ENCODE assay signal across 20 cellular contexts in genomic region chr12:124576061-124576650, GRCh38. TPM values are rescaled to one million over a fixed set of nuclear protein-coding genes. Genes with fewer than 3 reads are reported as not detected.
DNase-seq lines count a peak whose midpoint lies in the region; ATAC-seq, FAIRE-seq and TF ChIP-seq lines count a peak whose summit lies in the region.
"Had no signal": no experiment of that assay in that cellular context is flagged by ENCODE, and none has a peak within 500 bp of the region (broad histone marks: within the 10 kb centered on the region; RNA-seq: fewer than 3 reads in every experiment).

No MANE protein-coding gene starts in this region.

- no peaks in the 10 kb centered on the region for H3K4me1 ChIP-seq in right cardiac atrium (ENCODE audit: control insufficient read depth, insufficient read depth, low read length)
- peaks cover 0 to 9% (median 3%) of the 10 kb centered on the region in 4 experiments; a peak in 6 of 7 replicates for H3K4me1 ChIP-seq in H1 (replicated peaks in 1 of 4; ENCODE audit: control insufficient read depth in 3 of 4, insufficient read depth in 4 of 4, low read length in 3 of 4)
- H3K4me1 ChIP-seq: Caco-2 had no signal

- peak overlapping the region; percentile 21; the same call in 1 of the 2 replicates for H2BK20ac ChIP-seq in H1 (ENCODE audit: low read length)

- peaks cover 13% of the 10 kb centered on the region for H3K27me3 Mint-ChIP-seq in nephron progenitor cell (ENCODE audit: low read depth, poor library complexity)

- ATAC-seq in Right ventricle myocardium inferior (no peak), right cardiac atrium (no peak), HG03520 (IDR thresholded peaks at IDR 0.05; ENCODE audit: unreplicated experiment) (no peak), HG02588 (IDR thresholded peaks at IDR 0.05; ENCODE audit: unreplicated experiment) (no peak)
- ATAC-seq: GM23338, HepG2 had no signal

- H3K9me3 ChIP-seq in right cardiac atrium (ENCODE audit: control insufficient read depth, low read length): no peaks in the 10 kb centered on the region
- peaks cover 5% of the 10 kb centered on the region in 2 experiments; a peak in 2 of 4 replicates for H3K9me3 ChIP-seq in H1 (ENCODE audit: insufficient read depth in 2 of 2, low read depth in 1 of 2, low read length in 1 of 2)

- no peaks in the 10 kb centered on the region for H3K36me3 Mint-ChIP-seq in nephron progenitor cell (ENCODE audit: low read depth)

- H3K4me2 ChIP-seq in H1 (ENCODE audit: insufficient read depth in 1 of 2, low read depth in 2 of 2, low read length in 2 of 2): no peak overlapping the region
- H3K4me2 ChIP-seq: BLaER1, GM23338 had no signal

- H3K27ac ChIP-seq in right cardiac atrium (ENCODE audit: low read length): no peak overlapping the region
- H3K27ac ChIP-seq in H1 (ENCODE audit: low read depth, low read length): no peak overlapping the region
- H3K27ac ChIP-seq: 22Rv1, BLaER1 had no signal

- no peak overlapping the region; the same call in 1 of the 2 replicates for H3K18ac ChIP-seq in H1 (ENCODE audit: extremely low read depth, low read length)

- H3K23me2 ChIP-seq in H1 (ENCODE audit: low read depth, low read length): no peaks in the 10 kb centered on the region; the same call in 1 of the 2 replicates

- 98% methylated on average over 8 of the region's 8 CpGs for WGBS in right cardiac atrium
- WGBS in H1 (ENCODE audit: extremely low coverage in 1 of 2, insufficient coverage in 1 of 2, insufficient read length in 1 of 2, insufficient replicate concordance in 2 of 2, low coverage in 1 of 2, low lambda C conversion rate in 2 of 2, missing lambda C conversion rate in 1 of 2), 2 experiments: 87% methylated on average over 8 of the region's 8 CpGs; no CpG with 5 or more reads in 1 of the 2 experiments

- H3K14ac ChIP-seq in H1 (ENCODE audit: insufficient read length): no peak overlapping the region

- peaks cover 23% of the 10 kb centered on the region for H3K9me3 Mint-ChIP-seq in nephron progenitor cell

- H3K4me3 Mint-ChIP-seq in nephron progenitor cell: no peak overlapping the region
- H3K4me3 Mint-ChIP-seq: CD8-positive, alpha-beta memory T cell; GM23338; H9 had no signal

- H4K20me1 ChIP-seq in H1 (replicated peaks in 1 of 2; ENCODE audit: control insufficient read depth in 1 of 2, insufficient read depth in 2 of 2, low read length in 2 of 2): no peaks in the 10 kb centered on the region
- H4K20me1 ChIP-seq: BLaER1 had no signal

- no peaks in the 10 kb centered on the region for H3K79me2 ChIP-seq in H1 (ENCODE audit: control insufficient read depth in 1 of 2, insufficient read depth in 2 of 2, low read length in 2 of 2)

- H3K4ac ChIP-seq in H1 (replicated peaks; ENCODE audit: insufficient read length, low read depth, low read length): no peak overlapping the region

- FAIRE-seq in H1 (lab: Jason Lieb, UNC): no peak
- FAIRE-seq: GM12892, HepG2, HTR-8/SVneo had no signal

- no peak overlapping the region for H2BK12ac ChIP-seq in H1 (ENCODE audit: low read depth, low read length)

- POLR2A ChIA-PET in H1 (lab: Charles Lee; ENCODE audit: partially characterized antibody): interaction anchor here (1.9 kb wide), 1 partner anchor 9 kb away, joined by 7 read pairs; the partner anchor contains the start of gene NCOR2

- no peaks in the 10 kb centered on the region for H3K79me1 ChIP-seq in H1 (ENCODE audit: low read depth, low read length)

- H2BK5ac ChIP-seq in H1 (ENCODE audit: low read depth, low read length): no peak overlapping the region

- H3K9ac ChIP-seq in H1 (replicated peaks in 1 of 4; ENCODE audit: extremely low read depth in 1 of 4, low read depth in 3 of 4, low read length in 3 of 4): no peak overlapping the region
- H3K9ac ChIP-seq: BLaER1 had no signal

- no peak overlapping the region for H2AK5ac ChIP-seq in H1 (ENCODE audit: low read depth, low read length)

- no peak overlapping the region for H3K23ac ChIP-seq in H1 (ENCODE audit: insufficient read length)

- no peak overlapping the region for H3K4me3 ChIP-seq in right cardiac atrium (ENCODE audit: low read length)
- H3K4me3 ChIP-seq in H1 (ENCODE audit: extremely low read depth in 1 of 4, insufficient read depth in 2 of 4, low read depth in 3 of 4, low read length in 4 of 4): no peak overlapping the region
- H3K4me3 ChIP-seq: BLaER1, GM23338 had no signal

- no peak for TF ChIP-seq EP300 in H1 (IDR thresholded peaks at IDR 0.05; ENCODE audit: borderline replicate concordance in 1 of 2, low read depth in 2 of 2, low read length in 2 of 2)

- H3K27me3 ChIP-seq in right cardiac atrium (ENCODE audit: control insufficient read depth, insufficient read depth) (no peaks in the 10 kb centered on the region), H1 (replicated peaks in 1 of 4; ENCODE audit: control insufficient read depth in 3 of 4, extremely low read depth in 1 of 4, insufficient read depth in 3 of 4, low read length in 3 of 4) (no peaks in the 10 kb centered on the region)
- H3K27me3 ChIP-seq: BLaER1 had no signal

- H2AFZ ChIP-seq in H1 (ENCODE audit: low read length): no peak overlapping the region
- H2AFZ ChIP-seq: GM23338 had no signal

- peak overlapping the region; percentile 45 for H3K27ac Mint-ChIP-seq in nephron progenitor cell
- H3K27ac Mint-ChIP-seq: GM23338, H9 had no signal

- TF ChIP-seq CTCF in H1 (IDR thresholded peaks at IDR 0.05; ENCODE audit: control extremely low read depth in 1 of 3, insufficient read depth in 1 of 3, low read depth in 1 of 3, low read length in 3 of 3): no peak
- no peak for TF ChIP-seq CTCF in nephron progenitor cell (IDR thresholded peaks at IDR 0.05)

- H4K8ac ChIP-seq in H1 (ENCODE audit: extremely low read depth, insufficient read depth, low read length): no peak overlapping the region

- H4K91ac ChIP-seq in H1 (replicated peaks; ENCODE audit: insufficient read length, low read length): peak overlapping the region; percentile 29

- no peak overlapping the region for H2BK15ac ChIP-seq in H1 (ENCODE audit: low read length)

- H3K4me1 Mint-ChIP-seq in nephron progenitor cell: peaks cover 22% of the 10 kb centered on the region
- H3K4me1 Mint-ChIP-seq: CD8-positive, alpha-beta memory T cell had no signal

- DNase-seq in Right ventricle myocardium inferior (ENCODE audit: missing footprints) (peak; percentile 37), right cardiac atrium (no peak), H1 (ENCODE audit: low read depth in 1 of 2, low spot score in 2 of 2) (no peak), nephron progenitor cell (no peak), SIG-M5 treated with dmso at 0.1 percent for 504 hours (lab: John Stamatoyannopoulos, UW; ENCODE audit: unreplicated experiment) (no peak)
- no peak for DNase-seq in activated CD8-positive, alpha-beta memory T cell treated with anti-CD3 and anti-CD28 coated beads, Interleukin-2, amount 50 U/mL, for 4 hours
- DNase-seq: AML-193; Caco-2; CD8-positive, alpha-beta memory T cell; DND-41; GDM1; H9 had no signal

- TF ChIP-seq RAD21 in H1 (IDR thresholded peaks at IDR 0.05 in 1 of 2, conservative IDR thresholded peaks at IDR 0.05 in 1 of 2; ENCODE audit: low read depth in 2 of 2, low read length in 2 of 2): no peak

- intact Hi-C loops in Right ventricle myocardium inferior (cut with DNase I) (no loop called here), right cardiac atrium (cut with DNase I) (loop anchor here in 1 of 4 donors (10.0 kb wide), 2 partner anchors 89 to 159 kb away; no protein-coding TSS in a partner anchor)

- H4K5ac ChIP-seq in H1 (ENCODE audit: insufficient read length, low read depth, low read length): no peak overlapping the region

- no peak overlapping the region for H2BK120ac ChIP-seq in H1 (replicated peaks; ENCODE audit: low read depth, low read length)

- no peak overlapping the region for H3K56ac ChIP-seq in H1 (replicated peaks; ENCODE audit: insufficient read length, low read depth, low read length)

- H3K36me3 ChIP-seq in H1 (ENCODE audit: control insufficient read depth in 2 of 4, insufficient read depth in 4 of 4, low read length in 3 of 4): no peaks in the 10 kb centered on the region
- H3K36me3 ChIP-seq: BLaER1 had no signal

- TF ChIP-seq POLR2A in H1 (IDR thresholded peaks at IDR 0.05; ENCODE audit: control extremely low read depth in 1 of 2, low read depth in 2 of 2, low read length in 2 of 2): no peak

- CTCF ChIA-PET in H1 (lab: Charles Lee; ENCODE audit: partially characterized antibody): no interaction called here

TF ChIP-seq in H1, 55 proteins besides CTCF, POLR2A, EP300 and RAD21:
- TF ChIP-seq KDM1A (IDR thresholded peaks at IDR 0.05; ENCODE audit: borderline replicate concordance, low read length): no peak
- no peak for TF ChIP-seq BRCA1 (IDR thresholded peaks at IDR 0.05; ENCODE audit: low read depth, low read length)
- TF ChIP-seq FOSL1 (IDR thresholded peaks at IDR 0.05; ENCODE audit: insufficient read depth, low read depth, low read length): no peak
- no peak for TF ChIP-seq CHD1 (IDR thresholded peaks at IDR 0.05; ENCODE audit: low read depth, low read length)
- TF ChIP-seq ZNF274 (IDR thresholded peaks at IDR 0.05; ENCODE audit: borderline replicate concordance, extremely low read depth, low read length): no peak
- no peak for TF ChIP-seq NRF1 (IDR thresholded peaks at IDR 0.05; ENCODE audit: low read depth, low read length)
- no peak for TF ChIP-seq CEBPB (IDR thresholded peaks at IDR 0.05; ENCODE audit: low read depth, low read length)
- no peak for TF ChIP-seq SRF (IDR thresholded peaks at IDR 0.05; ENCODE audit: low read depth, low read length)
- no peak for TF ChIP-seq BACH1 (IDR thresholded peaks at IDR 0.05; ENCODE audit: low read length)

RNA-seq across cellular contexts. Expression of gene NCOR2, which starts 8.7 kb away (rescaled TPM):
- 134 TPM for total RNA-seq in Right ventricle myocardium inferior
- 100 to 1,000 TPM; 137 to 166 (median 146) TPM for total RNA-seq in right cardiac atrium
- 66.4 TPM for polyA plus RNA-seq in right cardiac atrium
- 275 TPM in 2 replicates for total RNA-seq in H1 (2021; fragmentation: NEBNext Ultra II Directional; extraction: Animal tissue kit (Norgen Biotek cat#: 25700))
- 14.8 and 25.3 TPM in 2 replicates for polyA plus RNA-seq in H1 (2011; rRNA removed)
- polyA plus RNA-seq in H1 (2011; cell fraction: cytosol; rRNA removed): 13.5 TPM
- polyA plus RNA-seq in H1 (2011; cell fraction: nucleus; rRNA removed): 54.3 TPM
- 125 to 153 TPM (median 138 TPM) in 4 replicates for polyA plus RNA-seq in H1 (2012, experiment 1 of 2)
- polyA plus RNA-seq in H1 (2012, experiment 2 of 2): 70.3 TPM
- 103 TPM for polyA plus RNA-seq in H1 (2013, experiment 1 of 2)
- 111 TPM for polyA plus RNA-seq in H1 (2013, experiment 2 of 2)
- 28.8 and 30.2 TPM in 2 replicates for polyA minus RNA-seq in H1 (2011; rRNA and poly(A)+ RNA removed)
- polyA minus RNA-seq in H1 (2011; cell fraction: cytosol; rRNA and poly(A)+ RNA removed): 93.4 TPM
- polyA minus RNA-seq in H1 (2011; cell fraction: nucleus; rRNA and poly(A)+ RNA removed): 81.3 TPM
